ENCODE assay signal across 12 cellular contexts in genomic region chr14:24938593-24938992, GRCh38.
"Had no signal": no experiment of that assay in that cellular context is flagged by ENCODE, and none has a peak within 500 bp of the region (broad histone marks: within the 10 kb centered on the region; RNA-seq: fewer than 3 reads in every experiment).

No MANE protein-coding gene starts in this region.

- H3K27me3 ChIP-seq: pancreas, testis had no signal

- ATAC-seq: left cardiac atrium, pancreas had no signal

- H3K4me3 Mint-ChIP-seq: activated naive CD4-positive, alpha-beta T cell treated with anti-CD3 and anti-CD28 coated beads, Interleukin-2, amount 50 U/mL, for 24 hours; brain; nephron progenitor cell; stimulated activated naive CD8-positive, alpha-beta T cell treated with anti-CD3 and anti-CD28 coated beads, Interleukin-15, Interleukin-2, amounts not matched to agents 100 ng/mL and 50 ng/mL, for 24 hours had no signal

- H3K27ac Mint-ChIP-seq: activated naive CD4-positive, alpha-beta T cell treated with anti-CD3 and anti-CD28 coated beads, Interleukin-2, amount 50 U/mL, for 24 hours; brain; stimulated activated naive CD8-positive, alpha-beta T cell treated with anti-CD3 and anti-CD28 coated beads, Interleukin-15, Interleukin-2, amounts not matched to agents 100 ng/mL and 50 ng/mL, for 24 hours had no signal

- H3K36me3 ChIP-seq: pancreas had no signal

- H3K36me3 Mint-ChIP-seq: activated naive CD4-positive, alpha-beta T cell treated with anti-CD3 and anti-CD28 coated beads, Interleukin-2, amount 50 U/mL, for 24 hours; brain had no signal

- H3K4me1 ChIP-seq: testis had no signal

- H3K9me3 Mint-ChIP-seq: activated naive CD4-positive, alpha-beta T cell treated with anti-CD3 and anti-CD28 coated beads, Interleukin-2, amount 50 U/mL, for 24 hours; nephron progenitor cell; stimulated activated naive CD8-positive, alpha-beta T cell treated with anti-CD3 and anti-CD28 coated beads, Interleukin-15, Interleukin-2, amounts not matched to agents 100 ng/mL and 50 ng/mL, for 24 hours had no signal

- DNase-seq: activated CD4-positive, alpha-beta T cell treated with anti-CD3 and anti-CD28 coated beads, Interleukin-2, amount 50 U/mL, for 4 hours; activated CD4-positive, CD25-positive, alpha-beta regulatory T cell treated with anti-CD3 and anti-CD28 coated beads, Interleukin-2, amount 50 U/mL, for 72 hours; activated T-cell treated with anti-CD3 and anti-CD28 coated beads, Interleukin-2, amount 50 U/mL, for 1 hour; left cardiac atrium; nephron progenitor cell; pancreas; stimulated activated CD4-positive, alpha-beta T cell treated with anti-CD3 and anti-CD28 coated beads, Interleukin-15, amount 100 ng/mL, for 24 hours; stimulated activated CD4-positive, alpha-beta T cell treated with anti-CD3 and anti-CD28 coated beads, Interleukin-4, amount 100 ng/mL, for 24 hours; testis had no signal

- H3K9me3 ChIP-seq: pancreas, testis had no signal

- H3K4me1 Mint-ChIP-seq: activated naive CD4-positive, alpha-beta T cell treated with anti-CD3 and anti-CD28 coated beads, Interleukin-2, amount 50 U/mL, for 24 hours had no signal

- H3K27me3 Mint-ChIP-seq: activated naive CD4-positive, alpha-beta T cell treated with anti-CD3 and anti-CD28 coated beads, Interleukin-2, amount 50 U/mL, for 24 hours; brain; stimulated activated naive CD8-positive, alpha-beta T cell treated with anti-CD3 and anti-CD28 coated beads, Interleukin-15, Interleukin-2, amounts not matched to agents 100 ng/mL and 50 ng/mL, for 24 hours had no signal

- H3K4me3 ChIP-seq: pancreas, testis had no signal

- H3K27ac ChIP-seq: pancreas, testis had no signal
